ENCODE assay signal across 8 cellular contexts in genomic region chr1:149936992-149937705, GRCh38. TPM values are rescaled to one million over a fixed set of nuclear protein-coding genes. Genes with fewer than 3 reads are reported as not detected.
A peak's percentile ranks its signal among the peaks of the same experiment; 100 is the strongest.
DNase-seq lines count a peak whose midpoint lies in the region; ATAC-seq, FAIRE-seq and TF ChIP-seq lines count a peak whose summit lies in the region.

No MANE protein-coding gene starts in this region.

- no peak for TF ChIP-seq POLR2A in A549 (IDR thresholded peaks at IDR 0.05; ENCODE audit: low read length)
- TF ChIP-seq POLR2A in H54 (IDR thresholded peaks at IDR 0.05; ENCODE audit: low read depth, low read length): no peak

- POLR2A ChIA-PET in A549 (lab: Yijun Ruan, JAX): interaction anchor here (0.8 to 4.6 kb wide), 3 partner anchors 9 to 73 kb away, joined by 3 to 70 read pairs (median 12); partner anchors contain the start of genes OTUD7B and SF3B4

- H2AFZ ChIP-seq in parathyroid adenoma: peak overlapping the region; percentile 80

- FAIRE-seq in A549 (lab: Jason Lieb, UNC) (no peak), H54 (lab: Jason Lieb, UNC) (peak; percentile 65)

- H3K36me3 ChIP-seq in SK-N-MC (ENCODE audit: insufficient read depth, low read length) (no peaks in the 10 kb centered on the region), parathyroid adenoma (ENCODE audit: control insufficient read depth, insufficient read depth, low read length) (no peaks in the 10 kb centered on the region)

- peaks cover 44% of the 10 kb centered on the region for H3K4me1 ChIP-seq in A549
- peaks cover 6% of the 10 kb centered on the region for H3K4me1 ChIP-seq in parathyroid adenoma

- WGBS in A549 (ENCODE audit: missing lambda C conversion rate): 2% methylated on average over 8 of the region's 8 CpGs

- CTCF ChIA-PET in A549 (lab: Yijun Ruan, JAX): interaction anchor here (0.5 to 3.4 kb wide), 10 partner anchors 9 to 232 kb away, joined by 3 to 17 read pairs (median 4); a partner anchor contains a TSS

- H3K4me2 ChIP-seq in A549 (peak overlapping the region; percentile 98), parathyroid adenoma (ENCODE audit: low read length) (peak overlapping the region; percentile 75)

- peak overlapping the region; percentile 5 for H3K9ac ChIP-seq in SK-N-MC (ENCODE audit: insufficient read length)
- H3K9ac ChIP-seq in parathyroid adenoma: no peak overlapping the region

- TF ChIP-seq EP300 in A549 (IDR thresholded peaks at IDR 0.05): no peak

- H3K27ac ChIP-seq in A549 (peak overlapping the region; percentile 94), SK-N-MC (no peak overlapping the region; the same call in 1 of the 2 replicates), parathyroid adenoma (no peak overlapping the region)

- TF ChIP-seq RAD21 in A549 (conservative IDR thresholded peaks at IDR 0.05 in 1 of 2, IDR thresholded peaks at IDR 0.05 in 1 of 2): no peak

- peak; percentile 83 to 87 for DNase-seq in A549 (ENCODE audit: low read depth in 1 of 2, low spot score in 1 of 2)
- peak; percentile 35 for DNase-seq in H54 (ENCODE audit: insufficient read length, low spot score)
- DNase-seq in SK-N-MC (ENCODE audit: low read depth, low spot score): no peak
- DNase-seq in fibroblast of gingiva (ENCODE audit: low read depth): peak; percentile 43

- ATAC-seq in A549 (peak; percentile 61 to 71), HG03097 (IDR thresholded peaks at IDR 0.05; ENCODE audit: low FRiP score, unreplicated experiment) (no peak), GM21786 (IDR thresholded peaks at IDR 0.05; ENCODE audit: unreplicated experiment) (no peak), GM18519 (IDR thresholded peaks at IDR 0.05; ENCODE audit: low FRiP score, unreplicated experiment) (no peak)

- no peak for TF ChIP-seq CTCF in A549 (IDR thresholded peaks at IDR 0.05)
- no peak for TF ChIP-seq CTCF in parathyroid adenoma (IDR thresholded peaks at IDR 0.05)

- H3K4me3 ChIP-seq in A549 (peak overlapping the region; percentile 65), SK-N-MC (no peak overlapping the region), parathyroid adenoma (ENCODE audit: low read depth, low read length) (peak overlapping the region; percentile 71)

- H3K9me3 ChIP-seq in A549 (no peaks in the 10 kb centered on the region), SK-N-MC (ENCODE audit: low read depth, low read length) (no peaks in the 10 kb centered on the region), parathyroid adenoma (ENCODE audit: control insufficient read depth, low read length) (no peaks in the 10 kb centered on the region)

- no peaks in the 10 kb centered on the region for H3K27me3 ChIP-seq in parathyroid adenoma (ENCODE audit: control insufficient read depth, insufficient read depth, low read length)

- H3K79me2 ChIP-seq in parathyroid adenoma: no peaks in the 10 kb centered on the region

TF ChIP-seq in A549, 52 proteins besides CTCF, POLR2A, EP300 and RAD21:
- no peak for TF ChIP-seq ZC3H11A (IDR thresholded peaks at IDR 0.05)
- TF ChIP-seq, protein P1, sequence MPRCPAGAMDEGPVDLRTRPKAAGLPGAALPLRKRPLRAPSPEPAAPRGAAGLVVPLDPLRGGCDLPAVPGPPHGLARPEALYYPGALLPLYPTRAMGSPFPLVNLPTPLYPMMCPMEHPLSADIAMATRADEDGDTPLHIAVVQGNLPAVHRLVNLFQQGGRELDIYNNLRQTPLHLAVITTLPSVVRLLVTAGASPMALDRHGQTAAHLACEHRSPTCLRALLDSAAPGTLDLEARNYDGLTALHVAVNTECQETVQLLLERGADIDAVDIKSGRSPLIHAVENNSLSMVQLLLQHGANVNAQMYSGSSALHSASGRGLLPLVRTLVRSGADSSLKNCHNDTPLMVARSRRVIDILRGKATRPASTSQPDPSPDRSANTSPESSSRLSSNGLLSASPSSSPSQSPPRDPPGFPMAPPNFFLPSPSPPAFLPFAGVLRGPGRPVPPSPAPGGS (IDR thresholded peaks at IDR 0.05): peak; percentile 42; the same call in 1 of the 3 replicates
- TF ChIP-seq JUN (IDR thresholded peaks at IDR 0.05): peak; percentile 46 to 51; a peak in 1 of 5 replicates
- no peak for TF ChIP-seq CHD2 (IDR thresholded peaks at IDR 0.05; ENCODE audit: low read length, partially characterized antibody)
- TF ChIP-seq MAX (IDR thresholded peaks at IDR 0.05): 0 out of 2 replicates have a peak, but pooled peaks have one; percentile 31
- no peak; the same call in 1 of the 2 replicates for TF ChIP-seq FOSL2 (IDR thresholded peaks at IDR 0.05)
- TF ChIP-seq FOSL2 (CRISPR knock-in tag; IDR thresholded peaks at IDR 0.05): 0 out of 2 replicates have a peak, but pooled peaks have one; percentile 16

RNA-seq across cellular contexts. Expression of gene MTMR11, which starts 0.5 kb away (rescaled TPM):
- polyA plus RNA-seq in A549 (2011; rRNA removed) (31.2 and 34.8 TPM in 2 replicates), A549 (2017; fragmentation: RNase III; extraction: RNeasy Plus Mini Kit Qiagen cat#74134 plus additional on column Dnase treatment) (10.9 to 16.2 TPM (median 14.5 TPM) in 3 replicates)
- polyA plus RNA-seq in A549 (2012; cell fraction: cytosol; rRNA removed): 9.7 and 11.3 TPM in 2 replicates
- 40.4 and 50.0 TPM in 2 replicates for polyA plus RNA-seq in A549 (2012; cell fraction: nucleus; rRNA removed)
- 50.3 and 50.4 TPM in 2 replicates for polyA minus RNA-seq in A549 (2011; rRNA and poly(A)+ RNA removed)

RNA-seq across cellular contexts. Expression of gene SF3B4, which starts 9.5 kb away (rescaled TPM):
- 71.2 and 95.1 TPM in 2 replicates for polyA plus RNA-seq in A549 (2011; rRNA removed)
- polyA plus RNA-seq in A549 (2012; cell fraction: cytosol; rRNA removed): 72.5 and 101 TPM in 2 replicates
- 146 TPM in 2 replicates for polyA plus RNA-seq in A549 (2012; cell fraction: nucleus; rRNA removed)
- polyA plus RNA-seq in A549 (2017; fragmentation: RNase III; extraction: RNeasy Plus Mini Kit Qiagen cat#74134 plus additional on column Dnase treatment): 92.3 to 97.7 TPM (median 94.6 TPM) in 3 replicates
- polyA minus RNA-seq in A549 (2011; rRNA and poly(A)+ RNA removed): 73.2 and 78.5 TPM in 2 replicates

RNA-seq across cellular contexts. Expression of gene SV2A, which starts 19.5 kb away (rescaled TPM):
- polyA plus RNA-seq in A549 (2011; rRNA removed) (0.04 and 0.05 TPM in 2 replicates), A549 (2017; fragmentation: RNase III; extraction: RNeasy Plus Mini Kit Qiagen cat#74134 plus additional on column Dnase treatment) (0.07 to 0.13 TPM (median 0.08 TPM) in 3 replicates)
- polyA plus RNA-seq in A549 (2012; cell fraction: cytosol; rRNA removed): 0.12 TPM in 2 replicates
- polyA plus RNA-seq in A549 (2012; cell fraction: nucleus; rRNA removed): 0.37 and 0.62 TPM in 2 replicates
- 0.10 and 0.17 TPM in 2 replicates for polyA minus RNA-seq in A549 (2011; rRNA and poly(A)+ RNA removed)

RNA-seq across cellular contexts. Expression of gene BOLA1, which starts 37.8 kb away (rescaled TPM):
- 26.7 and 27.5 TPM in 2 replicates for polyA plus RNA-seq in A549 (2011; rRNA removed)
- polyA plus RNA-seq in A549 (2012; cell fraction: cytosol; rRNA removed): 52.7 and 54.8 TPM in 2 replicates
- 39.5 and 45.1 TPM in 2 replicates for polyA plus RNA-seq in A549 (2012; cell fraction: nucleus; rRNA removed)
- polyA plus RNA-seq in A549 (2017; fragmentation: RNase III; extraction: RNeasy Plus Mini Kit Qiagen cat#74134 plus additional on column Dnase treatment): 22.8 to 25.4 TPM (median 23.7 TPM) in 3 replicates
- 2.6 and 2.8 TPM in 2 replicates for polyA minus RNA-seq in A549 (2011; rRNA and poly(A)+ RNA removed)

Comparison
In these comparisons a context has a peak if more than half of its experiments do, and no peak if none do; other contexts are left out.
1. ATAC-seq: peak in A549 (2 of 2); none in HG03097 (single experiment), GM21786 (single experiment) and GM18519 (single experiment).
2. H3K27ac ChIP-seq: peak in A549 (2 of 2); none in SK-N-MC (single experiment) and parathyroid adenoma (single experiment).